In genomic region chr1:235767795-235768194, GRCh38 we compare ENCODE assay signal across 13 cellular contexts.
A peak's percentile ranks its signal among the peaks of the same experiment; 100 is the strongest.
DNase-seq lines count a peak whose midpoint lies in the region; ATAC-seq lines count a peak whose summit lies in the region.
"Had no signal": no experiment of that assay in that cellular context is flagged by ENCODE, and none has a peak within 500 bp of the region (broad histone marks: within the 10 kb centered on the region; RNA-seq: fewer than 3 reads in every experiment).

No MANE protein-coding gene starts in this region.

- H3K27ac Mint-ChIP-seq in activated T-cell treated with anti-CD3 and anti-CD28 coated beads, Interleukin-2, amount 50 U/mL, for 72 hours = peak overlapping the region; percentile 1
- no peak overlapping the region for H3K27ac Mint-ChIP-seq in activated T-cell treated with anti-CD3 and anti-CD28 coated beads, Interleukin-2, amount 50 U/mL, for 24 hours
- H3K27ac Mint-ChIP-seq in naive thymus-derived CD4-positive, alpha-beta T cell = peak overlapping the region in 1 of 9 donors; percentile 23

- no peaks in the 10 kb centered on the region for H3K27me3 Mint-ChIP-seq in activated T-cell treated with anti-CD3 and anti-CD28 coated beads, Interleukin-2, amount 50 U/mL, for 72 hours (ENCODE audit: low read depth)
- no peaks in the 10 kb centered on the region for H3K27me3 Mint-ChIP-seq in activated T-cell treated with anti-CD3 and anti-CD28 coated beads, Interleukin-2, amount 50 U/mL, for 24 hours
- no peaks in the 10 kb centered on the region for H3K27me3 Mint-ChIP-seq in naive thymus-derived CD4-positive, alpha-beta T cell

- H3K27ac ChIP-seq in naive thymus-derived CD4-positive, alpha-beta T cell (ENCODE audit: low read depth, low read length) = no peak overlapping the region
- H3K27ac ChIP-seq: coronary artery, hepatocyte had no signal

- no peaks in the 10 kb centered on the region for H3K36me3 ChIP-seq in naive thymus-derived CD4-positive, alpha-beta T cell (ENCODE audit: control insufficient read depth in 2 of 3, insufficient read depth in 3 of 3, low read length in 3 of 3)

- no peak for DNase-seq in activated T-cell treated with anti-CD3 and anti-CD28 coated beads, Interleukin-2, amount 50 U/mL, for 72 hours
- no peak for DNase-seq in activated T-cell treated with anti-CD3 and anti-CD28 coated beads, Interleukin-2, amount 50 U/mL, for 24 hours
- no peak for DNase-seq in NCI-H2081 treated with DMSO at 0.1 percent for 48 hours (lab: John Stamatoyannopoulos, UW)
- DNase-seq in naive thymus-derived CD4-positive, alpha-beta T cell = no peak
- DNase-seq in ecto neural progenitor cell (ENCODE audit: low spot score) = no peak
- no peak for DNase-seq in NCI-H146 (lab: John Stamatoyannopoulos, UW)
- DNase-seq: ACHN, mucosa of descending colon, NCI-H226 had no signal

- CTCF ChIA-PET in naive thymus-derived CD4-positive, alpha-beta T cell (lab: Charles Lee) = no interaction called here

- H3K4me1 Mint-ChIP-seq in activated T-cell treated with anti-CD3 and anti-CD28 coated beads, Interleukin-2, amount 50 U/mL, for 72 hours (ENCODE audit: low read depth) = peaks cover 14% of the 10 kb centered on the region
- H3K4me1 Mint-ChIP-seq in activated T-cell treated with anti-CD3 and anti-CD28 coated beads, Interleukin-2, amount 50 U/mL, for 24 hours (ENCODE audit: low read depth) = peaks cover 7% of the 10 kb centered on the region
- peaks cover 0 to 7% (median 0%) of the 10 kb centered on the region in 7 donors for H3K4me1 Mint-ChIP-seq in naive thymus-derived CD4-positive, alpha-beta T cell

- POLR2A ChIA-PET in naive thymus-derived CD4-positive, alpha-beta T cell (lab: Charles Lee) = interaction anchor here (0.7 kb wide), 1 partner anchor 8 kb away, joined by 3 read pairs; no protein-coding TSS in a partner anchor

- H3K4me3 Mint-ChIP-seq in activated T-cell treated with anti-CD3 and anti-CD28 coated beads, Interleukin-2, amount 50 U/mL, for 72 hours = peak overlapping the region in 1 of 2 donors; percentile 7
- no peak overlapping the region for H3K4me3 Mint-ChIP-seq in activated T-cell treated with anti-CD3 and anti-CD28 coated beads, Interleukin-2, amount 50 U/mL, for 24 hours
- H3K4me3 Mint-ChIP-seq in naive thymus-derived CD4-positive, alpha-beta T cell = no peak overlapping the region

- intact Hi-C loops in naive thymus-derived CD4-positive, alpha-beta T cell (cut with micrococcal nuclease) = no loop called here

- no peaks in the 10 kb centered on the region for H3K4me1 ChIP-seq in naive thymus-derived CD4-positive, alpha-beta T cell (ENCODE audit: control insufficient read depth in 2 of 2, insufficient read depth in 2 of 2, low read length in 2 of 2)

- no peaks in the 10 kb centered on the region for H3K27me3 ChIP-seq in naive thymus-derived CD4-positive, alpha-beta T cell (ENCODE audit: control insufficient read depth in 2 of 2, insufficient read depth in 2 of 2, low read length in 2 of 2)
- H3K27me3 ChIP-seq: hepatocyte had no signal

- H3K36me3 Mint-ChIP-seq in activated T-cell treated with anti-CD3 and anti-CD28 coated beads, Interleukin-2, amount 50 U/mL, for 72 hours (ENCODE audit: insufficient read depth in 2 of 2) = peaks cover 2 to 6% of the 10 kb centered on the region in 2 donors
- peaks cover 40% of the 10 kb centered on the region for H3K36me3 Mint-ChIP-seq in activated T-cell treated with anti-CD3 and anti-CD28 coated beads, Interleukin-2, amount 50 U/mL, for 24 hours (ENCODE audit: low read depth)
- H3K36me3 Mint-ChIP-seq in naive thymus-derived CD4-positive, alpha-beta T cell = peaks cover 0 to 31% (median 21%) of the 10 kb centered on the region in 5 donors

- ATAC-seq in activated T-cell treated with anti-CD3 and anti-CD28 coated beads, Interleukin-2, amount 50 U/mL, for 72 hours (replicated peaks in 1 of 2) = peak in 1 of 2 donors; percentile 17
- peak; percentile 94 for ATAC-seq in GM21723 (IDR thresholded peaks at IDR 0.05; ENCODE audit: unreplicated experiment)
- ATAC-seq in HG03280 (IDR thresholded peaks at IDR 0.05; ENCODE audit: unreplicated experiment) = peak; percentile 94
- ATAC-seq in naive thymus-derived CD4-positive, alpha-beta T cell = no peak
- ATAC-seq: mucosa of descending colon had no signal

- H3K9me3 Mint-ChIP-seq in activated T-cell treated with anti-CD3 and anti-CD28 coated beads, Interleukin-2, amount 50 U/mL, for 72 hours = no peaks in the 10 kb centered on the region
- no peaks in the 10 kb centered on the region for H3K9me3 Mint-ChIP-seq in activated T-cell treated with anti-CD3 and anti-CD28 coated beads, Interleukin-2, amount 50 U/mL, for 24 hours
- H3K9me3 Mint-ChIP-seq in naive thymus-derived CD4-positive, alpha-beta T cell = no peaks in the 10 kb centered on the region

- H3K4me3 ChIP-seq in naive thymus-derived CD4-positive, alpha-beta T cell (ENCODE audit: low read length) = no peak overlapping the region
- H3K4me3 ChIP-seq: coronary artery, hepatocyte, mucosa of descending colon had no signal

- H3K9me3 ChIP-seq in naive thymus-derived CD4-positive, alpha-beta T cell (ENCODE audit: control insufficient read depth in 2 of 3, low read length in 3 of 3) = no peaks in the 10 kb centered on the region
- H3K9me3 ChIP-seq: mucosa of descending colon had no signal
